21 cellular contexts compared by ENCODE assay signal in genomic region chr12:53568428-53569173, GRCh38. TPM values are rescaled to one million over a fixed set of nuclear protein-coding genes. Genes with fewer than 3 reads are reported as not detected.
DNase-seq lines count a peak whose midpoint lies in the region; ATAC-seq, FAIRE-seq and TF ChIP-seq lines count a peak whose summit lies in the region.
"Had no signal": no experiment of that assay in that cellular context is flagged by ENCODE, and none has a peak within 500 bp of the region (broad histone marks: within the 10 kb centered on the region; RNA-seq: fewer than 3 reads in every experiment).

No MANE protein-coding gene starts in this region.

- peaks cover 34% of the 10 kb centered on the region for H3K4me1 ChIP-seq in HUES64 (ENCODE audit: insufficient read depth, low read length)
- H3K4me1 ChIP-seq: prostate gland had no signal

- no peaks in the 10 kb centered on the region for H3K27me3 Mint-ChIP-seq in mesothelial cell of epicardium (ENCODE audit: low read depth)
- H3K27me3 Mint-ChIP-seq: CD8-positive, alpha-beta memory T cell; IgD-negative memory B cell; naive B cell had no signal

- DNase-seq in brain microvascular endothelial cell = no peak
- no peak for DNase-seq in mesothelial cell of epicardium (ENCODE audit: low spot score in 2 of 2, unreplicated experiment in 2 of 2)
- DNase-seq in urothelium cell line (ENCODE audit: low spot score) = no peak
- no peak for DNase-seq in SIG-M5 (lab: John Stamatoyannopoulos, UW)
- DNase-seq: activated CD4-positive, alpha-beta T cell treated with anti-CD3 and anti-CD28 coated beads for 4 hours; adrenal gland; CD8-positive, alpha-beta memory T cell; hippocampal formation; naive B cell; NCI-H187; NK-92 treated with Interleukin-12 subunit alpha and Interleukin-12 subunit beta, amount 100 ng/mL, for 24 hours had no signal

- peaks cover 4% of the 10 kb centered on the region for H3K9me3 Mint-ChIP-seq in mesothelial cell of epicardium
- H3K9me3 Mint-ChIP-seq: CD8-positive, alpha-beta memory T cell; IgD-negative memory B cell had no signal

- peak overlapping the region; percentile 81 for H3K27ac Mint-ChIP-seq in mesothelial cell of epicardium
- H3K27ac Mint-ChIP-seq: IgD-negative memory B cell had no signal

- peaks cover 10% of the 10 kb centered on the region for H3K4me1 Mint-ChIP-seq in mesothelial cell of epicardium

- WGBS in HUES64 = 87% methylated on average over 4 of the region's 4 CpGs

- H3K36me3 Mint-ChIP-seq in mesothelial cell of epicardium = peaks cover 11% of the 10 kb centered on the region

- in situ Hi-C loops in brain microvascular endothelial cell (cut with HindIII; ENCODE audit: low pct_ligation_motif_present, low sequenced_read_pairs) = no loop called here

- H3K4me3 ChIP-seq in HUES64 (ENCODE audit: low read length) = no peak overlapping the region
- H3K4me3 ChIP-seq in brain microvascular endothelial cell (ENCODE audit: low read depth, low read length) = no peak overlapping the region
- H3K4me3 ChIP-seq: adrenal gland, prostate gland, vagina had no signal

- no peaks in the 10 kb centered on the region for H3K36me3 ChIP-seq in HUES64 (ENCODE audit: insufficient read depth, low read length)
- H3K36me3 ChIP-seq in brain microvascular endothelial cell (replicated peaks) = no peaks in the 10 kb centered on the region
- H3K36me3 ChIP-seq: adrenal gland, prostate gland, vagina had no signal

- H3K9ac ChIP-seq in HUES64 (ENCODE audit: low read depth, low read length) = peak overlapping the region; percentile 46; the same call in 1 of the 2 replicates

- H3K4me3 Mint-ChIP-seq in mesothelial cell of epicardium = no peak overlapping the region
- H3K4me3 Mint-ChIP-seq: CD8-positive, alpha-beta memory T cell; IgD-negative memory B cell; naive B cell had no signal

- TF ChIP-seq CTCF in 22Rv1 (IDR thresholded peaks at IDR 0.05) = no peak
- TF ChIP-seq CTCF in brain microvascular endothelial cell (IDR thresholded peaks at IDR 0.05; ENCODE audit: low read depth, low read length, missing control alignments) = no peak
- no peak for TF ChIP-seq CTCF in mesothelial cell of epicardium (IDR thresholded peaks at IDR 0.05; ENCODE audit: unreplicated experiment)

- H3K27me3 ChIP-seq in HUES64 (ENCODE audit: insufficient read depth, low read length) = no peaks in the 10 kb centered on the region
- no peaks in the 10 kb centered on the region for H3K27me3 ChIP-seq in brain microvascular endothelial cell (replicated peaks)
- H3K27me3 ChIP-seq: adrenal gland, vagina had no signal

- H3K27ac ChIP-seq in 22Rv1 (peak overlapping the region; percentile 46), HUES64 (ENCODE audit: low read depth, low read length) (peak overlapping the region; percentile 39), brain microvascular endothelial cell (peak overlapping the region; percentile 19)
- H3K27ac ChIP-seq: adrenal gland, HL-60, vagina had no signal

- ATAC-seq in GM19463 (IDR thresholded peaks at IDR 0.05; ENCODE audit: unreplicated experiment) (no peak), HG02623 (IDR thresholded peaks at IDR 0.05; ENCODE audit: unreplicated experiment) (no peak)

- H3K9me3 ChIP-seq in HUES64 (ENCODE audit: insufficient read depth, low read depth, low read length) = no peaks in the 10 kb centered on the region
- H3K9me3 ChIP-seq: adrenal gland, prostate gland, vagina had no signal

- FAIRE-seq in urothelium cell line (lab: Jason Lieb, UNC) = no peak
- FAIRE-seq: GM12892, TTC549 had no signal

RNA-seq across cellular contexts. Expression of gene ATF7, which starts 57.6 kb away (rescaled TPM):
- polyA plus RNA-seq in HUES64 (2013, experiment 1 of 2) = 13.9 TPM
- polyA plus RNA-seq in HUES64 (2013, experiment 2 of 2) = 11.6 TPM
- 35.4 to 38.6 TPM (median 36.3 TPM) in 3 replicates for total RNA-seq in mesothelial cell of epicardium
